Comparison of ENCODE assay signal across 1 cellular context in the genomic region with DNA sequence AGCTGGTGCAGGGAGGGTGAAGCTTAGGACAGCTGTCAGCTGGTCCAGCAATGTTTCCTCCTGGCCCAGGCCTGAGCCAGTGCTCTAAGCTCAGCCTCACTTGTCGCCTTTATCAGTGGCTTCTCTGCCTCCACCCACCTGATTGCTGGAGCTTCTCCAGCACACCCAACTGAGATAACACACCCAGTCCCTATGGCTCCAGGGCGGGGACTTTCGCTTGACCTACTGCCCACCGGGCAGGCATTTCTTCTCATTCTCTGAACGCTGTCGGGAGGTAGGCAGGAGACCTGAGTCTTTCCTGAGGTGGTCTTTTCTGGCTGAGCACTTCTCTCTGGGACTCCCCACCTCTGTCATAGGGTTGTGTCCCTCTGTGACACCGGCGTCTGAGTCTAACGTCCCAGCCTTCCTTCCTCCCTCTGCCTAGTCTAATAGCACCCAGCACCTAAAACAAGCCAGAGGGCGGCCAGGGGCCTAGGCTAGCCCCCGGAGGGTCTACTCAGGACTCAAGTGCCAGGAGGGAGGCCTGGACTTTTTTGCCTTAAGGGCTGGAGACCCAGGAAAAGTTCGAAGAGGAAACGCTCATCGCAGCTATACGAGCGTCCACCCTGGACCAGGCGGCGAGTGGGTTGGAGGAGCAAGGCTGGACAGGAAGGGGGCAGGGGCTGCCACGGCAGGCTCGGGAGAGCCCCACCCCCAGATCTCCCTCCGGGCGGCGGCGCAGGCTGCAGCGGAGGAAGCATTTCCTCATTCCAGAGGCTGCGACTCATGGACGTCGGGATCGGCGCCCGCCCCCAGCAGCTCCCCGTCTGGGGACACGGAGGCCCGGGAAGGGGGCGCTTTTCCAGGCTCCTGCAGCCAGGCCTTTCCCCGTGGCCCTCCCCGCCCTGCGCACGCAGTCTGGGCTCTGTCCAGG.
TF ChIP-seq lines count a peak whose summit lies in the region.

No MANE protein-coding gene starts in this region.

TF ChIP-seq in K562, 482 proteins besides CTCF, POLR2A, EP300 and RAD21 (continued from another document):
- peak; percentile 27; the same call in 1 of the 2 replicates for TF ChIP-seq NCOR1 (IDR thresholded peaks at IDR 0.05)
- TF ChIP-seq ZNF239 (CRISPR knock-in tag; IDR thresholded peaks at IDR 0.05): no peak
- 0 out of 2 replicates have a peak, but pooled peaks have one; percentile 32 for TF ChIP-seq BCOR (IDR thresholded peaks at IDR 0.05)
- peak; percentile 62 for TF ChIP-seq ARID1B (IDR thresholded peaks at IDR 0.05)
- TF ChIP-seq HDAC1 (IDR thresholded peaks at IDR 0.05): peak in 1 of 2 experiments; percentile 53; a peak in 1 of 4 replicates
- peak; percentile 38 for TF ChIP-seq CHD1 (IDR thresholded peaks at IDR 0.05; ENCODE audit: low read length)
- TF ChIP-seq, protein P1, sequence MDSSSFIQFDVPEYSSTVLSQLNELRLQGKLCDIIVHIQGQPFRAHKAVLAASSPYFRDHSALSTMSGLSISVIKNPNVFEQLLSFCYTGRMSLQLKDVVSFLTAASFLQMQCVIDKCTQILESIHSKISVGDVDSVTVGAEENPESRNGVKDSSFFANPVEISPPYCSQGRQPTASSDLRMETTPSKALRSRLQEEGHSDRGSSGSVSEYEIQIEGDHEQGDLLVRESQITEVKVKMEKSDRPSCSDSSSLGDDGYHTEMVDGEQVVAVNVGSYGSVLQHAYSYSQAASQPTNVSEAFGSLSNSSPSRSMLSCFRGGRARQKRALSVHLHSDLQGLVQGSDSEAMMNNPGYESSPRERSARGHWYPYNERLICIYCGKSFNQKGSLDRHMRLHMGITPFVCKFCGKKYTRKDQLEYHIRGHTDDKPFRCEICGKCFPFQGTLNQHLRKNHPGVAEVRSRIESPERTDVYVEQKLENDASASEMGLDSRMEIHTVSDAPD (CRISPR knock-in tag; IDR thresholded peaks at IDR 0.05): no peak
- peak; percentile 40; the same call in 1 of the 2 replicates for TF ChIP-seq TEAD4 (IDR thresholded peaks at IDR 0.05; ENCODE audit: low read length)
- no peak for TF ChIP-seq TEAD4 (CRISPR knock-in tag; IDR thresholded peaks at IDR 0.05; ENCODE audit: borderline replicate concordance)
- peak in 1 of 2 experiments; percentile 52; a peak in 1 of 4 replicates for TF ChIP-seq SIN3A (IDR thresholded peaks at IDR 0.05; ENCODE audit: borderline replicate concordance in 2 of 2, control insufficient read depth in 1 of 2, low read depth in 2 of 2, low read length in 2 of 2)
- peak; percentile 49 to 62; a peak in 3 of 4 replicates for TF ChIP-seq KDM1A (IDR thresholded peaks at IDR 0.05)
- peak; percentile 45; the same call in 1 of the 2 replicates for TF ChIP-seq SPI1 (IDR thresholded peaks at IDR 0.05; ENCODE audit: borderline replicate concordance, low read depth, low read length)
- peak; percentile 20; the same call in 1 of the 2 replicates for TF ChIP-seq JUND (IDR thresholded peaks at IDR 0.05; ENCODE audit: borderline replicate concordance, low read depth, low read length)
- TF ChIP-seq JUND (tag; IDR thresholded peaks at IDR 0.05; ENCODE audit: borderline replicate concordance, low read depth, low read length): peak; percentile 18; the same call in 1 of the 3 replicates
- peak; percentile 78 for TF ChIP-seq FOSL1 (tag; conservative IDR thresholded peaks at IDR 0.05)
- TF ChIP-seq HNRNPLL (IDR thresholded peaks at IDR 0.05; ENCODE audit: low read depth, low read length, poor library complexity, severe bottlenecking): no peak
- peak; percentile 71 for TF ChIP-seq CBFA2T2 (conservative IDR thresholded peaks at IDR 0.05)
- 0 out of 2 replicates have a peak, but pooled peaks have one; percentile 21 for TF ChIP-seq LCOR (CRISPR knock-in tag; IDR thresholded peaks at IDR 0.05)
- TF ChIP-seq NFIC (IDR thresholded peaks at IDR 0.05): peak; percentile 85
- TF ChIP-seq MEIS2 (IDR thresholded peaks at IDR 0.05; ENCODE audit: partially characterized antibody): peak; percentile 29
- TF ChIP-seq CREM (IDR thresholded peaks at IDR 0.05; ENCODE audit: low read depth): 0 out of 2 replicates have a peak, but pooled peaks have one; percentile 44
- no peak for TF ChIP-seq PHF20 (IDR thresholded peaks at IDR 0.05; ENCODE audit: partially characterized antibody)
- TF ChIP-seq, protein P2, sequence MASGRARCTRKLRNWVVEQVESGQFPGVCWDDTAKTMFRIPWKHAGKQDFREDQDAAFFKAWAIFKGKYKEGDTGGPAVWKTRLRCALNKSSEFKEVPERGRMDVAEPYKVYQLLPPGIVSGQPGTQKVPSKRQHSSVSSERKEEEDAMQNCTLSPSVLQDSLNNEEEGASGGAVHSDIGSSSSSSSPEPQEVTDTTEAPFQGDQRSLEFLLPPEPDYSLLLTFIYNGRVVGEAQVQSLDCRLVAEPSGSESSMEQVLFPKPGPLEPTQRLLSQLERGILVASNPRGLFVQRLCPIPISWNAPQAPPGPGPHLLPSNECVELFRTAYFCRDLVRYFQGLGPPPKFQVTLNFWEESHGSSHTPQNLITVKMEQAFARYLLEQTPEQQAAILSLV (tag; IDR thresholded peaks at IDR 0.05): no peak
- 0 out of 2 replicates have a peak, but pooled peaks have one; percentile 40 for TF ChIP-seq ZKSCAN3 (CRISPR knock-in tag; IDR thresholded peaks at IDR 0.05)
- TF ChIP-seq SOX6 (IDR thresholded peaks at IDR 0.05): peak; percentile 30; the same call in 1 of the 2 replicates
- 0 out of 2 replicates have a peak, but pooled peaks have one; percentile 28 for TF ChIP-seq HDAC2 (IDR thresholded peaks at IDR 0.05)
